ENCODE assay signal across 8 cellular contexts in the genomic region with DNA sequence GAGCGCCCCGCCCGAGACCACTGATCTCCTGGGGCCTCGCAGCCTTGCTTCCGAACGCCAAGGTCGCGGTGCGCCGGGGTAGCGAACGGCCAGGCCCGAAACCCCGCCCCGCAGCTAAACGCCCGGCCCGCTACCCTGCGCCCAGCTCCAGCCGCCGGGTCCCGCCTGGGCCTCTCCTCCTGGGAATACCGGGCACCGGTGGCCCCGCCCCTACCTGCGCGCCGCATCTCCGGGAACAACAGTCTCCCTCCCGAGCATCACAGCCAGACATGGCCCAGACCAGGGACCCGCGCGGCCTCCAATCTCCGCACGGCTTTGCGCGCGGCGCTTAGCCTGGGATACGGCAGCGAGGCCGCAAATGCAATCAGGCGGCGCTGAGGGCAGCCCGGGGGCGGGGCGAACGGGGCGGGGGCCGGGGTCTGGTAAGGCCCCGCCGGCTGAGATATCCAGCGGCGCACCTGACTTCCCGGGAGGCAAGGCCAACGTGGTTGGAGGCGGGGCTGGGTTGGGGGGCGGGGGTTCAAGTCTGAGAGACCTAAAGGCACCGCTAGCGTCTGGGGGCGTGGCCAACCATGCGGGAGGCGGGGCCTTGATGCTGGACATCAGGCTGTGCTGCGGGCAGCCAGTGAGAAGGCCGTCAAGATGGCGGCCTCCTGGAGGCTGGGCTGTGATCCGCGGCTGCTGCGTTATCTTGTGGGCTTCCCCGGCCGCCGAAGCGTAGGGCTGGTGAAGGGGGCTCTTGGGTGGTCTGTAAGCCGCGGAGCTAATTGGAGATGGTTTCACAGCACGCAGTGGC. TPM values are rescaled to one million over a fixed set of nuclear protein-coding genes. Genes with fewer than 3 reads are reported as not detected.
A peak's percentile ranks its signal among the peaks of the same experiment; 100 is the strongest.
DNase-seq lines count a peak whose midpoint lies in the region; ATAC-seq and TF ChIP-seq lines count a peak whose summit lies in the region.

A gene with protein sequence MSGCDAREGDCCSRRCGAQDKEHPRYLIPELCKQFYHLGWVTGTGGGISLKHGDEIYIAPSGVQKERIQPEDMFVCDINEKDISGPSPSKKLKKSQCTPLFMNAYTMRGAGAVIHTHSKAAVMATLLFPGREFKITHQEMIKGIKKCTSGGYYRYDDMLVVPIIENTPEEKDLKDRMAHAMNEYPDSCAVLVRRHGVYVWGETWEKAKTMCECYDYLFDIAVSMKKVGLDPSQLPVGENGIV (minus strand): TSS at position 366 of the 796 bp plus-strand sequence. CDS start 95 bp downstream, at position 271.
A gene (plus strand): TSS at position 605 of the 796 bp plus-strand sequence. CDS start 38 bp downstream, at position 643.

- H3K4me1 ChIP-seq in iPS-18a (ENCODE audit: control insufficient read depth, low read depth, low read length) = peaks cover 11% of the 10 kb centered on the region
- peaks cover 16% of the 10 kb centered on the region for H3K4me1 ChIP-seq in skeletal muscle satellite cell (ENCODE audit: control insufficient read depth, insufficient read depth, low read length)

- H3K36me3 ChIP-seq in iPS-18a (ENCODE audit: control insufficient read depth, low read depth, low read length) (no peaks in the 10 kb centered on the region), skeletal muscle satellite cell (ENCODE audit: insufficient read depth, low read length) (peaks cover 3% of the 10 kb centered on the region)

- TF ChIP-seq CTCF in AG04450 (IDR thresholded peaks at IDR 0.05; ENCODE audit: low read depth, low read length) (no peak), VCaP (conservative IDR thresholded peaks at IDR 0.05) (no peak)

- DNase-seq in AG04450 (ENCODE audit: low read depth, low spot score) (peak; percentile 93), NCI-H2196 treated with DMSO at 0.1 percent for 48 hours (lab: John Stamatoyannopoulos, UW; ENCODE audit: unreplicated experiment) (peak; percentile 94), T47D (ENCODE audit: low read depth in 1 of 2, low spot score in 1 of 2) (peak; percentile 96 to 100)

- H3K9ac ChIP-seq in iPS-18a (ENCODE audit: low read length) = peak within 1 kb of the TSS; percentile 94
- peak within 1 kb of the TSS; percentile 96 for H3K9ac ChIP-seq in skeletal muscle satellite cell (ENCODE audit: low read depth, low read length)

- ATAC-seq in GM18907 (IDR thresholded peaks at IDR 0.05; ENCODE audit: unreplicated experiment) = peak; percentile 95
- ATAC-seq in HG03139 (IDR thresholded peaks at IDR 0.05; ENCODE audit: unreplicated experiment) = peak; percentile 87

- peak within 1 kb of the TSS; percentile 93 for H3K27ac ChIP-seq in AG04450 (ENCODE audit: low read depth, low read length)
- peak within 1 kb of the TSS; percentile 97 for H3K27ac ChIP-seq in VCaP
- H3K27ac ChIP-seq in iPS-18a (ENCODE audit: low read length) = peak within 1 kb of the TSS; percentile 91

- H3K4me3 ChIP-seq in AG04450 (ENCODE audit: low read depth, low read length) (peak within 1 kb of the TSS; percentile 96), iPS-18a (ENCODE audit: low read length) (peak within 1 kb of the TSS; percentile 93), skeletal muscle satellite cell (ENCODE audit: low read length) (peak within 1 kb of the TSS; percentile 93)

- H3K9me3 ChIP-seq in AG04450 (ENCODE audit: control insufficient read depth, insufficient read depth, low read length) (no peaks in the 10 kb centered on the region; the same call in 1 of the 2 replicates), iPS-18a (ENCODE audit: control insufficient read depth, low read depth, low read length) (no peaks in the 10 kb centered on the region), skeletal muscle satellite cell (replicated peaks; ENCODE audit: low read length) (no peaks in the 10 kb centered on the region)

- CTCF ChIA-PET in AG04450 (lab: Charles Lee) = interaction anchor here (0.5 to 2.2 kb wide), 7 partner anchors 25 to 504 kb away, joined by 3 to 10 read pairs (median 4); a partner anchor contains a TSS

- POLR2A ChIA-PET in AG04450 (lab: Yijun Ruan, JAX) = interaction anchor here (0.7 to 0.9 kb wide), 2 partner anchors 11 to 61 kb away, joined by 4 to 6 read pairs; no protein-coding TSS in a partner anchor

- no peaks in the 10 kb centered on the region for H3K27me3 ChIP-seq in AG04450 (ENCODE audit: control insufficient read depth, insufficient read depth, low read length)
- H3K27me3 ChIP-seq in iPS-18a (ENCODE audit: control insufficient read depth, insufficient read depth, low read length) = no peaks in the 10 kb centered on the region
- no peaks in the 10 kb centered on the region for H3K27me3 ChIP-seq in skeletal muscle satellite cell (ENCODE audit: control insufficient read depth, insufficient read depth, low read length)

- H3K4me2 ChIP-seq in skeletal muscle satellite cell (ENCODE audit: low read length) = peak within 1 kb of the TSS; percentile 90

- in situ Hi-C loops in T47D (cut with HindIII; ENCODE audit: low pct_unique_long_range_greater_than_20kb, low sequenced_read_pairs) = no loop called here

RNA-seq across cellular contexts. Expression of the first gene that starts in this region (rescaled TPM):
- 15.0 and 20.1 TPM in 2 replicates for polyA plus RNA-seq in AG04450 (2011; rRNA removed)
- 4.6 and 8.4 TPM in 2 replicates for polyA minus RNA-seq in AG04450 (2011; rRNA and poly(A)+ RNA removed)
- total RNA-seq in skeletal muscle satellite cell (2012; rRNA removed) = 22.1 and 23.3 TPM in 2 replicates

RNA-seq across cellular contexts. Expression of the second gene that starts in this region (rescaled TPM):
- 49.6 and 68.8 TPM in 2 replicates for polyA plus RNA-seq in AG04450 (2011; rRNA removed)
- 51.2 and 53.4 TPM in 2 replicates for polyA minus RNA-seq in AG04450 (2011; rRNA and poly(A)+ RNA removed)
- 25.9 and 27.3 TPM in 2 replicates for total RNA-seq in skeletal muscle satellite cell (2012; rRNA removed)

Comparison
In these comparisons a context has a peak if more than half of its experiments do, and no peak if none do; other contexts are left out.
1. Peak in every context shown above with its lines: DNase-seq, ATAC-seq, H3K4me3 ChIP-seq and H3K27ac ChIP-seq.